1 cellular context compared by ENCODE assay signal in the genomic region with DNA sequence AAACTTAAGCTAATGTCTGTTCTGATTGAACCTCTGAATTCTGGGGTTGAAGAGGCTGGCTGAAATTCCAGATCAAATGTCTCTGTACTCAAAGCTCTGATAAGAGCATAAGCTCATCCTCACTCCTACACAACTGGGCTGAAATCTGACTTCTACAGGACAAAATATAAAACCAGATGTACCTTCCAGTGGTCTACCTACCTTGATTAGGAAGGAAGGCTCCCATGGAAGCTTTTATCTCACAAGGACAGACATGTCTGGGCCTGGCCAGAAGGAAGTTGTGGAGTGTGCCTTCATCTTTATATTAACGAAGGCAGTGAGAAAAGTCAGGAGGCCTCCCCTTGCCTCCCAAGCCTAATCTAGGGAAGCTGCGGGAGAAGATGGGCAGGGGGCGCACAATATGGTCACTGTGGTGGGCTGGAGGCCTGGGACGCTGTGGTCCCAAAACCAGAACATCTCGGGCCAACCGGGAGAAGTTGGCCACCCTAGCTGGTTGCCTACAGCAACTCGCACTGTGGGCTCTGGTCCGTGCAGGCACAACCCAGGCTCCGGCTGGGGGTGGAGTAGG.
TF ChIP-seq lines count a peak whose summit lies in the region.

No MANE protein-coding gene starts in this region.

TF ChIP-seq in K562, 482 proteins besides CTCF, POLR2A, EP300 and RAD21 (continued from another document and continues in another):
- TF ChIP-seq, protein P1, sequence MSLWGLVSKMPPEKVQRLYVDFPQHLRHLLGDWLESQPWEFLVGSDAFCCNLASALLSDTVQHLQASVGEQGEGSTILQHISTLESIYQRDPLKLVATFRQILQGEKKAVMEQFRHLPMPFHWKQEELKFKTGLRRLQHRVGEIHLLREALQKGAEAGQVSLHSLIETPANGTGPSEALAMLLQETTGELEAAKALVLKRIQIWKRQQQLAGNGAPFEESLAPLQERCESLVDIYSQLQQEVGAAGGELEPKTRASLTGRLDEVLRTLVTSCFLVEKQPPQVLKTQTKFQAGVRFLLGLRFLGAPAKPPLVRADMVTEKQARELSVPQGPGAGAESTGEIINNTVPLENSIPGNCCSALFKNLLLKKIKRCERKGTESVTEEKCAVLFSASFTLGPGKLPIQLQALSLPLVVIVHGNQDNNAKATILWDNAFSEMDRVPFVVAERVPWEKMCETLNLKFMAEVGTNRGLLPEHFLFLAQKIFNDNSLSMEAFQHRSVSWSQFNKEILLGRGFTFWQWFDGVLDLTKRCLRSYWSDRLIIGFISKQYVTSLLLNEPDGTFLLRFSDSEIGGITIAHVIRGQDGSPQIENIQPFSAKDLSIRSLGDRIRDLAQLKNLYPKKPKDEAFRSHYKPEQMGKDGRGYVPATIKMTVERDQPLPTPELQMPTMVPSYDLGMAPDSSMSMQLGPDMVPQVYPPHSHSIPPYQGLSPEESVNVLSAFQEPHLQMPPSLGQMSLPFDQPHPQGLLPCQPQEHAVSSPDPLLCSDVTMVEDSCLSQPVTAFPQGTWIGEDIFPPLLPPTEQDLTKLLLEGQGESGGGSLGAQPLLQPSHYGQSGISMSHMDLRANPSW (CRISPR knock-in tag; IDR thresholded peaks at IDR 0.05), result no peak
- TF ChIP-seq MYBL2 (IDR thresholded peaks at IDR 0.05; ENCODE audit: low read depth), result no peak
- TF ChIP-seq MYBL2 (CRISPR knock-in tag; IDR thresholded peaks at IDR 0.05; ENCODE audit: borderline replicate concordance), result no peak
- TF ChIP-seq ZNF124 (CRISPR knock-in tag; IDR thresholded peaks at IDR 0.05), result no peak
- TF ChIP-seq ZNF165 (CRISPR knock-in tag; IDR thresholded peaks at IDR 0.05; ENCODE audit: borderline replicate concordance), result no peak
- TF ChIP-seq NFXL1 (CRISPR knock-in tag; IDR thresholded peaks at IDR 0.05), result no peak
- TF ChIP-seq RBM14 (IDR thresholded peaks at IDR 0.05; ENCODE audit: borderline replicate concordance, insufficient read depth, low read depth, low read length), result no peak
- TF ChIP-seq, protein P2, sequence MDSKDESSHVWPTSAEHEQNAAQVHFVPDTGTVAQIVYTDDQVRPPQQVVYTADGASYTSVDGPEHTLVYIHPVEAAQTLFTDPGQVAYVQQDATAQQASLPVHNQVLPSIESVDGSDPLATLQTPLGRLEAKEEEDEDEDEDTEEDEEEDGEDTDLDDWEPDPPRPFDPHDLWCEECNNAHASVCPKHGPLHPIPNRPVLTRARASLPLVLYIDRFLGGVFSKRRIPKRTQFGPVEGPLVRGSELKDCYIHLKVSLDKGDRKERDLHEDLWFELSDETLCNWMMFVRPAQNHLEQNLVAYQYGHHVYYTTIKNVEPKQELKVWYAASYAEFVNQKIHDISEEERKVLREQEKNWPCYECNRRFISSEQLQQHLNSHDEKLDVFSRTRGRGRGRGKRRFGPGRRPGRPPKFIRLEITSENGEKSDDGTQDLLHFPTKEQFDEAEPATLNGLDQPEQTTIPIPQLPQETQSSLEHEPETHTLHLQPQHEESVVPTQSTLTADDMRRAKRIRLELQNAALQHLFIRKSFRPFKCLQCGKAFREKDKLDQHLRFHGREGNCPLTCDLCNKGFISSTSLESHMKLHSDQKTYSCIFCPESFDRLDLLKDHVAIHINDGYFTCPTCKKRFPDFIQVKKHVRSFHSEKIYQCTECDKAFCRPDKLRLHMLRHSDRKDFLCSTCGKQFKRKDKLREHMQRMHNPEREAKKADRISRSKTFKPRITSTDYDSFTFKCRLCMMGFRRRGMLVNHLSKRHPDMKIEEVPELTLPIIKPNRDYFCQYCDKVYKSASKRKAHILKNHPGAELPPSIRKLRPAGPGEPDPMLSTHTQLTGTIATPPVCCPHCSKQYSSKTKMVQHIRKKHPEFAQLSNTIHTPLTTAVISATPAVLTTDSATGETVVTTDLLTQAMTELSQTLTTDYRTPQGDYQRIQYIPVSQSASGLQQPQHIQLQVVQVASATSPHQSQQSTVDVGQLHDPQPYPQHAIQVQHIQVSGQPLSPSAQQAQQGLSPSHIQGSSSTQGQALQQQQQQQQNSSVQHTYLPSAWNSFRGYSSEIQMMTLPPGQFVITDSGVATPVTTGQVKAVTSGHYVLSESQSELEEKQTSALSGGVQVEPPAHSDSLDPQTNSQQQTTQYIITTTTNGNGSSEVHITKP (IDR thresholded peaks at IDR 0.05; ENCODE audit: partially characterized antibody), result no peak
- TF ChIP-seq, protein P3, sequence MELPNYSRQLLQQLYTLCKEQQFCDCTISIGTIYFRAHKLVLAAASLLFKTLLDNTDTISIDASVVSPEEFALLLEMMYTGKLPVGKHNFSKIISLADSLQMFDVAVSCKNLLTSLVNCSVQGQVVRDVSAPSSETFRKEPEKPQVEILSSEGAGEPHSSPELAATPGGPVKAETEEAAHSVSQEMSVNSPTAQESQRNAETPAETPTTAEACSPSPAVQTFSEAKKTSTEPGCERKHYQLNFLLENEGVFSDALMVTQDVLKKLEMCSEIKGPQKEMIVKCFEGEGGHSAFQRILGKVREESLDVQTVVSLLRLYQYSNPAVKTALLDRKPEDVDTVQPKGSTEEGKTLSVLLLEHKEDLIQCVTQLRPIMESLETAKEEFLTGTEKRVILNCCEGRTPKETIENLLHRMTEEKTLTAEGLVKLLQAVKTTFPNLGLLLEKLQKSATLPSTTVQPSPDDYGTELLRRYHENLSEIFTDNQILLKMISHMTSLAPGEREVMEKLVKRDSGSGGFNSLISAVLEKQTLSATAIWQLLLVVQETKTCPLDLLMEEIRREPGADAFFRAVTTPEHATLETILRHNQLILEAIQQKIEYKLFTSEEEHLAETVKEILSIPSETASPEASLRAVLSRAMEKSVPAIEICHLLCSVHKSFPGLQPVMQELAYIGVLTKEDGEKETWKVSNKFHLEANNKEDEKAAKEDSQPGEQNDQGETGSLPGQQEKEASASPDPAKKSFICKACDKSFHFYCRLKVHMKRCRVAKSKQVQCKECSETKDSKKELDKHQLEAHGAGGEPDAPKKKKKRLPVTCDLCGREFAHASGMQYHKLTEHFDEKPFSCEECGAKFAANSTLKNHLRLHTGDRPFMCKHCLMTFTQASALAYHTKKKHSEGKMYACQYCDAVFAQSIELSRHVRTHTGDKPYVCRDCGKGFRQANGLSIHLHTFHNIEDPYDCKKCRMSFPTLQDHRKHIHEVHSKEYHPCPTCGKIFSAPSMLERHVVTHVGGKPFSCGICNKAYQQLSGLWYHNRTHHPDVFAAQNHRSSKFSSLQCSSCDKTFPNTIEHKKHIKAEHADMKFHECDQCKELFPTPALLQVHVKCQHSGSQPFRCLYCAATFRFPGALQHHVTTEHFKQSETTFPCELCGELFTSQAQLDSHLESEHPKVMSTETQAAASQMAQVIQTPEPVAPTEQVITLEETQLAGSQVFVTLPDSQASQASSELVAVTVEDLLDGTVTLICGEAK (IDR thresholded peaks at IDR 0.05), result peak; percentile 20; the same call in 1 of the 2 replicates
- TF ChIP-seq, protein P3 (CRISPR knock-in tag; IDR thresholded peaks at IDR 0.05), result no peak
- TF ChIP-seq TFAM (CRISPR knock-in tag; conservative IDR thresholded peaks at IDR 0.05), result no peak
- TF ChIP-seq PTTG1 (tag; IDR thresholded peaks at IDR 0.05; ENCODE audit: low read depth), result no peak
- TF ChIP-seq, protein P4, sequence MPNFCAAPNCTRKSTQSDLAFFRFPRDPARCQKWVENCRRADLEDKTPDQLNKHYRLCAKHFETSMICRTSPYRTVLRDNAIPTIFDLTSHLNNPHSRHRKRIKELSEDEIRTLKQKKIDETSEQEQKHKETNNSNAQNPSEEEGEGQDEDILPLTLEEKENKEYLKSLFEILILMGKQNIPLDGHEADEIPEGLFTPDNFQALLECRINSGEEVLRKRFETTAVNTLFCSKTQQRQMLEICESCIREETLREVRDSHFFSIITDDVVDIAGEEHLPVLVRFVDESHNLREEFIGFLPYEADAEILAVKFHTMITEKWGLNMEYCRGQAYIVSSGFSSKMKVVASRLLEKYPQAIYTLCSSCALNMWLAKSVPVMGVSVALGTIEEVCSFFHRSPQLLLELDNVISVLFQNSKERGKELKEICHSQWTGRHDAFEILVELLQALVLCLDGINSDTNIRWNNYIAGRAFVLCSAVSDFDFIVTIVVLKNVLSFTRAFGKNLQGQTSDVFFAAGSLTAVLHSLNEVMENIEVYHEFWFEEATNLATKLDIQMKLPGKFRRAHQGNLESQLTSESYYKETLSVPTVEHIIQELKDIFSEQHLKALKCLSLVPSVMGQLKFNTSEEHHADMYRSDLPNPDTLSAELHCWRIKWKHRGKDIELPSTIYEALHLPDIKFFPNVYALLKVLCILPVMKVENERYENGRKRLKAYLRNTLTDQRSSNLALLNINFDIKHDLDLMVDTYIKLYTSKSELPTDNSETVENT (CRISPR knock-in tag; IDR thresholded peaks at IDR 0.05), result no peak
- 0 out of 2 replicates have a peak, but pooled peaks have one; percentile 27 for TF ChIP-seq HSF4 (CRISPR knock-in tag; IDR thresholded peaks at IDR 0.05; ENCODE audit: borderline replicate concordance)
- TF ChIP-seq ZNF143 (CRISPR knock-in tag; IDR thresholded peaks at IDR 0.05), result no peak
- no peak for TF ChIP-seq MEIS2 (IDR thresholded peaks at IDR 0.05; ENCODE audit: partially characterized antibody)
- TF ChIP-seq ZNF589 (CRISPR knock-in tag; IDR thresholded peaks at IDR 0.05; ENCODE audit: low read depth), result no peak
- no peak for TF ChIP-seq PURB (CRISPR knock-in tag; IDR thresholded peaks at IDR 0.05; ENCODE audit: low read depth)
- TF ChIP-seq, protein P5, sequence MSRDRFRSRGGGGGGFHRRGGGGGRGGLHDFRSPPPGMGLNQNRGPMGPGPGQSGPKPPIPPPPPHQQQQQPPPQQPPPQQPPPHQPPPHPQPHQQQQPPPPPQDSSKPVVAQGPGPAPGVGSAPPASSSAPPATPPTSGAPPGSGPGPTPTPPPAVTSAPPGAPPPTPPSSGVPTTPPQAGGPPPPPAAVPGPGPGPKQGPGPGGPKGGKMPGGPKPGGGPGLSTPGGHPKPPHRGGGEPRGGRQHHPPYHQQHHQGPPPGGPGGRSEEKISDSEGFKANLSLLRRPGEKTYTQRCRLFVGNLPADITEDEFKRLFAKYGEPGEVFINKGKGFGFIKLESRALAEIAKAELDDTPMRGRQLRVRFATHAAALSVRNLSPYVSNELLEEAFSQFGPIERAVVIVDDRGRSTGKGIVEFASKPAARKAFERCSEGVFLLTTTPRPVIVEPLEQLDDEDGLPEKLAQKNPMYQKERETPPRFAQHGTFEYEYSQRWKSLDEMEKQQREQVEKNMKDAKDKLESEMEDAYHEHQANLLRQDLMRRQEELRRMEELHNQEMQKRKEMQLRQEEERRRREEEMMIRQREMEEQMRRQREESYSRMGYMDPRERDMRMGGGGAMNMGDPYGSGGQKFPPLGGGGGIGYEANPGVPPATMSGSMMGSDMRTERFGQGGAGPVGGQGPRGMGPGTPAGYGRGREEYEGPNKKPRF (IDR thresholded peaks at IDR 0.05; ENCODE audit: low read depth, low read length), result no peak
- no peak for TF ChIP-seq NFYB (IDR thresholded peaks at IDR 0.05; ENCODE audit: extremely low read depth, insufficient read length)
- TF ChIP-seq ZNF445 (CRISPR knock-in tag; IDR thresholded peaks at IDR 0.05; ENCODE audit: low read depth), result no peak
- peak; percentile 89 for TF ChIP-seq PML (IDR thresholded peaks at IDR 0.05; ENCODE audit: low read length)
- TF ChIP-seq TBL1XR1 (IDR thresholded peaks at IDR 0.05; ENCODE audit: low read length in 2 of 2), result no peak; a peak in 1 of 4 replicates
- TF ChIP-seq SMARCA5 (IDR thresholded peaks at IDR 0.05), result 0 out of 2 replicates have a peak, but pooled peaks have one; percentile 31
- peak; percentile 95 for TF ChIP-seq TEAD4 (IDR thresholded peaks at IDR 0.05; ENCODE audit: low read length)
- TF ChIP-seq TEAD4 (CRISPR knock-in tag; IDR thresholded peaks at IDR 0.05; ENCODE audit: borderline replicate concordance), result no peak
- no peak for TF ChIP-seq THRAP3 (IDR thresholded peaks at IDR 0.05; ENCODE audit: borderline replicate concordance)
- no peak for TF ChIP-seq RB1 (IDR thresholded peaks at IDR 0.05; ENCODE audit: low read depth)
- no peak for TF ChIP-seq FUS (optimal IDR thresholded peaks at IDR 0.05; ENCODE audit: low read depth, low read length)
- TF ChIP-seq ZNF830 (CRISPR knock-in tag; IDR thresholded peaks at IDR 0.05), result no peak
- TF ChIP-seq, protein P6, sequence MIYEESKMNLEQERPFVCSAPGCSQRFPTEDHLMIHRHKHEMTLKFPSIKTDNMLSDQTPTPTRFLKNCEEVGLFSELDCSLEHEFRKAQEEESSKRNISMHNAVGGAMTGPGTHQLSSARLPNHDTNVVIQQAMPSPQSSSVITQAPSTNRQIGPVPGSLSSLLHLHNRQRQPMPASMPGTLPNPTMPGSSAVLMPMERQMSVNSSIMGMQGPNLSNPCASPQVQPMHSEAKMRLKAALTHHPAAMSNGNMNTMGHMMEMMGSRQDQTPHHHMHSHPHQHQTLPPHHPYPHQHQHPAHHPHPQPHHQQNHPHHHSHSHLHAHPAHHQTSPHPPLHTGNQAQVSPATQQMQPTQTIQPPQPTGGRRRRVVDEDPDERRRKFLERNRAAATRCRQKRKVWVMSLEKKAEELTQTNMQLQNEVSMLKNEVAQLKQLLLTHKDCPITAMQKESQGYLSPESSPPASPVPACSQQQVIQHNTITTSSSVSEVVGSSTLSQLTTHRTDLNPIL (CRISPR knock-in tag; IDR thresholded peaks at IDR 0.05), result no peak
- TF ChIP-seq KDM5B (IDR thresholded peaks at IDR 0.05; ENCODE audit: insufficient replicate concordance, low read depth, low read length), result no peak
- no peak for TF ChIP-seq ZNF232 (CRISPR knock-in tag; IDR thresholded peaks at IDR 0.05)
- no peak for TF ChIP-seq IRF2 (CRISPR knock-in tag; IDR thresholded peaks at IDR 0.05)
- TF ChIP-seq CTBP1 (IDR thresholded peaks at IDR 0.05; ENCODE audit: borderline replicate concordance), result no peak
- no peak for TF ChIP-seq CBX1 (IDR thresholded peaks at IDR 0.05; ENCODE audit: low read depth)
